Comparison of ENCODE assay signal across 1 cellular context in genomic region chr14:79548836-79549235, GRCh38.
TF ChIP-seq lines count a peak whose summit lies in the region.

No MANE protein-coding gene starts in this region.

TF ChIP-seq in IMR-90, 13 proteins besides CTCF, POLR2A, EP300 and RAD21:
- no peak for TF ChIP-seq CEBPB (IDR thresholded peaks at IDR 0.05; ENCODE audit: low read depth, low read length)
- no peak for TF ChIP-seq ELK1 (IDR thresholded peaks at IDR 0.05; ENCODE audit: borderline replicate concordance, low read depth, low read length)
- TF ChIP-seq NFE2L2 (IDR thresholded peaks at IDR 0.05; ENCODE audit: low read depth, low read length), result no peak
- TF ChIP-seq FOS (IDR thresholded peaks at IDR 0.05; ENCODE audit: low read depth, low read length), result no peak
- TF ChIP-seq RFX5 (IDR thresholded peaks at IDR 0.05; ENCODE audit: low read depth, low read length), result no peak
- no peak for TF ChIP-seq RCOR1 (IDR thresholded peaks at IDR 0.05; ENCODE audit: insufficient replicate concordance, low read length)
- TF ChIP-seq BHLHE40 (IDR thresholded peaks at IDR 0.05; ENCODE audit: low read depth, low read length), result no peak
- TF ChIP-seq CHD1 (IDR thresholded peaks at IDR 0.05; ENCODE audit: low read depth, low read length), result no peak
- TF ChIP-seq MXI1 (IDR thresholded peaks at IDR 0.05; ENCODE audit: borderline replicate concordance, low read depth, low read length), result no peak
- TF ChIP-seq SMC3 (IDR thresholded peaks at IDR 0.05; ENCODE audit: low read depth, low read length), result no peak
- no peak for TF ChIP-seq MAZ (IDR thresholded peaks at IDR 0.05; ENCODE audit: borderline replicate concordance, low read depth, low read length)
